Comparison of ENCODE assay signal across 19 cellular contexts in genomic region chr22:31088233-31088986, GRCh38. TPM values are rescaled to one million over a fixed set of nuclear protein-coding genes. Genes with fewer than 3 reads are reported as not detected.
A peak's percentile ranks its signal among the peaks of the same experiment; 100 is the strongest.
DNase-seq lines count a peak whose midpoint lies in the region; ATAC-seq, FAIRE-seq and TF ChIP-seq lines count a peak whose summit lies in the region.
"Had no signal": no experiment of that assay in that cellular context is flagged by ENCODE, and none has a peak within 500 bp of the region (broad histone marks: within the 10 kb centered on the region; RNA-seq: fewer than 3 reads in every experiment).

No MANE protein-coding gene starts in this region.

- no peak overlapping the region for H3K4me3 ChIP-seq in gastrocnemius medialis
- H3K4me3 ChIP-seq: cardiac muscle cell, upper lobe of right lung had no signal

- intact Hi-C loops in gastrocnemius medialis (cut with DNase I; ENCODE audit: low total_unique reads) (no loop called here), Calu3 (cut with micrococcal nuclease; ENCODE audit: unreplicated experiment) (no loop called here)

- H3K9me3 ChIP-seq in gastrocnemius medialis = no peaks in the 10 kb centered on the region
- H3K9me3 ChIP-seq: upper lobe of right lung had no signal

- CTCF ChIA-PET in Calu3 (lab: Charles Lee) = interaction anchor here (0.6 kb wide), 1 partner anchor 61 kb away, joined by 3 read pairs; no protein-coding TSS in a partner anchor

- H3K27ac ChIP-seq in gastrocnemius medialis = peak overlapping the region; percentile 20 to 63 (median 54)
- H3K27ac ChIP-seq: cardiac muscle cell, upper lobe of right lung had no signal

- no TSS peak for BruUV-seq in Calu3 (replicated peaks; lab: Mats Ljungman, UMichigan)

- TF ChIP-seq CTCF in gastrocnemius medialis (IDR thresholded peaks at IDR 0.05 in 4 of 5, conservative IDR thresholded peaks at IDR 0.05 in 1 of 5) (no peak), Calu3 (IDR thresholded peaks at IDR 0.05; ENCODE audit: unreplicated experiment) (no peak)

- FAIRE-seq in GM12891 (lab: Jason Lieb, UNC) = peak; percentile 43
- FAIRE-seq: islet of Langerhans had no signal

- ATAC-seq in gastrocnemius medialis (no peak), HG03196 (IDR thresholded peaks at IDR 0.05; ENCODE audit: unreplicated experiment) (no peak), GM18517 (IDR thresholded peaks at IDR 0.05; ENCODE audit: unreplicated experiment) (no peak)
- ATAC-seq: activated CD8-positive, alpha-beta memory T cell treated with anti-CD3 and anti-CD28 coated beads, Interleukin-2, amount 10 ng/mL, durations not matched to agents 7 days and 5 days; activated T-helper 17 cell treated with anti-CD3 and anti-CD28 coated beads, Interleukin-2, amount 50 U/mL, for 72 hours; HCT116; stimulated activated effector memory CD8-positive, alpha-beta T cell treated with anti-CD3 and anti-CD28 coated beads, Interleukin-12 subunit alpha, Interleukin-12 subunit beta, amount 100 ng/mL, for 72 hours had no signal

- no peak for TF ChIP-seq POLR2A in GM12891 (IDR thresholded peaks at IDR 0.05; ENCODE audit: low read depth, low read length)
- TF ChIP-seq POLR2A in gastrocnemius medialis (IDR thresholded peaks at IDR 0.05) = no peak

- no peaks in the 10 kb centered on the region for H3K9me3 Mint-ChIP-seq in Calu3 (ENCODE audit: low read depth, unreplicated experiment)
- H3K9me3 Mint-ChIP-seq: activated T-helper 17 cell treated with anti-CD3 and anti-CD28 coated beads, Interleukin-2, amount 50 U/mL, for 72 hours; CD4-positive, alpha-beta memory T cell; stimulated activated effector memory CD8-positive, alpha-beta T cell treated with anti-CD3 and anti-CD28 coated beads, Interleukin-12 subunit alpha, Interleukin-12 subunit beta, amount 100 ng/mL, for 72 hours had no signal

- peaks cover 6% of the 10 kb centered on the region for H3K4me1 Mint-ChIP-seq in Calu3 (ENCODE audit: low read depth, unreplicated experiment)
- H3K4me1 Mint-ChIP-seq: activated T-helper 17 cell treated with anti-CD3 and anti-CD28 coated beads, Interleukin-2, amount 50 U/mL, for 72 hours had no signal

- in situ Hi-C loops in gastrocnemius medialis (cut with MboI; ENCODE audit: low sequenced_read_pairs in 4 of 4) = loop anchor here (5.0 to 10.0 kb wide), 5 partner anchors 66 to 136 kb away; partner anchors contain the start of genes MORC2 (in 2 of the 4) and TUG1 (in 2 of the 4)

- no peaks in the 10 kb centered on the region for H3K27me3 Mint-ChIP-seq in Calu3 (ENCODE audit: unreplicated experiment)
- H3K27me3 Mint-ChIP-seq: activated CD8-positive, alpha-beta memory T cell treated with anti-CD3 and anti-CD28 coated beads, Interleukin-2, amount 10 ng/mL, durations not matched to agents 7 days and 5 days; activated T-helper 17 cell treated with anti-CD3 and anti-CD28 coated beads, Interleukin-2, amount 50 U/mL, for 72 hours; CD4-positive, alpha-beta memory T cell had no signal

- peaks cover 15% of the 10 kb centered on the region for H3K36me3 Mint-ChIP-seq in Calu3 (ENCODE audit: insufficient read depth, unreplicated experiment)
- H3K36me3 Mint-ChIP-seq: activated CD8-positive, alpha-beta memory T cell treated with anti-CD3 and anti-CD28 coated beads, Interleukin-2, amount 10 ng/mL, durations not matched to agents 7 days and 5 days; CD4-positive, alpha-beta memory T cell; stimulated activated effector memory CD8-positive, alpha-beta T cell treated with anti-CD3 and anti-CD28 coated beads, Interleukin-12 subunit alpha, Interleukin-12 subunit beta, amount 100 ng/mL, for 72 hours had no signal

- no peak overlapping the region for H3K27ac Mint-ChIP-seq in Calu3 (ENCODE audit: unreplicated experiment)
- H3K27ac Mint-ChIP-seq: activated CD8-positive, alpha-beta memory T cell treated with anti-CD3 and anti-CD28 coated beads, Interleukin-2, amount 10 ng/mL, durations not matched to agents 7 days and 5 days; activated T-helper 17 cell treated with anti-CD3 and anti-CD28 coated beads, Interleukin-2, amount 50 U/mL, for 72 hours; stimulated activated effector memory CD8-positive, alpha-beta T cell treated with anti-CD3 and anti-CD28 coated beads, Interleukin-12 subunit alpha, Interleukin-12 subunit beta, amount 100 ng/mL, for 72 hours had no signal

- H3K27me3 ChIP-seq in gastrocnemius medialis = no peaks in the 10 kb centered on the region
- H3K27me3 ChIP-seq: cardiac muscle cell, upper lobe of right lung had no signal

- peaks cover 0 to 13% of the 10 kb centered on the region in 2 donors for H3K36me3 ChIP-seq in gastrocnemius medialis
- H3K36me3 ChIP-seq: cardiac muscle cell had no signal

- H3K4me1 ChIP-seq in gastrocnemius medialis = peaks cover 30 to 40% of the 10 kb centered on the region in 2 donors

- DNase-seq in GM12891 (ENCODE audit: insufficient read length, low spot score) (no peak), RPMI8226 (peak; percentile 27), fibroblast of gingiva (ENCODE audit: low read depth) (peak; percentile 0), gastrocnemius medialis (peak in 1 of 2 donors; percentile 25), Calu3 (no peak), EL (no peak)
- DNase-seq: activated CD8-positive, alpha-beta memory T cell treated with anti-CD3 and anti-CD28 coated beads, Interleukin-2, amount 10 ng/mL, durations not matched to agents 7 days and 5 days; DMS79 treated with DMSO at 0.1 percent for 48 hours; upper lobe of right lung had no signal

- no peak overlapping the region for H3K4me3 Mint-ChIP-seq in Calu3 (ENCODE audit: low read depth, unreplicated experiment)
- H3K4me3 Mint-ChIP-seq: activated CD8-positive, alpha-beta memory T cell treated with anti-CD3 and anti-CD28 coated beads, Interleukin-2, amount 10 ng/mL, durations not matched to agents 7 days and 5 days; activated T-helper 17 cell treated with anti-CD3 and anti-CD28 coated beads, Interleukin-2, amount 50 U/mL, for 72 hours; CD4-positive, alpha-beta memory T cell; stimulated activated effector memory CD8-positive, alpha-beta T cell treated with anti-CD3 and anti-CD28 coated beads, Interleukin-12 subunit alpha, Interleukin-12 subunit beta, amount 100 ng/mL, for 72 hours had no signal

TF ChIP-seq in GM12891, 5 proteins besides CTCF, POLR2A, EP300 and RAD21:
- no peak for TF ChIP-seq PAX5 (IDR thresholded peaks at IDR 0.05; ENCODE audit: insufficient read depth, low read length, severe bottlenecking)
- no peak for TF ChIP-seq SPI1 (IDR thresholded peaks at IDR 0.05; ENCODE audit: low read depth, low read length)
- TF ChIP-seq POU2F2 (IDR thresholded peaks at IDR 0.05; ENCODE audit: low read depth, low read length) = no peak
- TF ChIP-seq TAF1 (IDR thresholded peaks at IDR 0.05; ENCODE audit: low read depth, low read length) = no peak
- TF ChIP-seq POLR2AphosphoS5 (IDR thresholded peaks at IDR 0.05; ENCODE audit: low read depth, low read length) = no peak

RNA-seq across cellular contexts. Expression of gene SMTN, which starts 7.3 kb away (rescaled TPM):
- 5.0 TPM for polyA plus RNA-seq in GM12891 (2012; ENCODE audit: low read depth, missing spikeins)
- 100 to 1,000 TPM in 1 of 4 donors, 10 to 100 TPM in 3; 39.5 to 104 (median 45.3) TPM for total RNA-seq in gastrocnemius medialis
- total RNA-seq in Calu3 (2022) = 59.7 and 61.0 TPM in 2 replicates

RNA-seq across cellular contexts. Expression of gene SELENOM, which starts 19.0 kb away (rescaled TPM):
- 8.5 TPM for polyA plus RNA-seq in GM12891 (2012; ENCODE audit: low read depth, missing spikeins)
- total RNA-seq in gastrocnemius medialis (100 to 1,000 TPM; 144 to 184 (median 157) TPM), Calu3 (2022) (2.5 TPM in 1 of 2 replicates, not detected in the other)

RNA-seq across cellular contexts. Expression of gene INPP5J, which starts 34.4 kb away (rescaled TPM):
- polyA plus RNA-seq in GM12891 (2012; ENCODE audit: low read depth, missing spikeins) = 0.04 TPM
- total RNA-seq in gastrocnemius medialis (under 1 TPM; 0.15 to 0.33 (median 0.28) TPM), Calu3 (2022) (4.1 and 4.2 TPM in 2 replicates)
- polyA plus RNA-seq: CD4-positive, alpha-beta memory T cell had no signal

RNA-seq across cellular contexts. Expression of gene PLA2G3, which starts 51.9 kb away (rescaled TPM):
- polyA plus RNA-seq in GM12891 (2012; ENCODE audit: low read depth, missing spikeins) = not detected
- not detected for total RNA-seq in gastrocnemius medialis
- not detected in 2 replicates for total RNA-seq in Calu3 (2022)
- total RNA-seq: activated CD8-positive, alpha-beta memory T cell treated with anti-CD3 and anti-CD28 coated beads, Interleukin-2, amount 10 ng/mL, durations not matched to agents 7 days and 5 days; activated T-helper 17 cell treated with anti-CD3 and anti-CD28 coated beads, Interleukin-2, amount 50 U/mL, for 72 hours; CD4-positive, alpha-beta memory T cell; OCI-LY7 had no signal
- polyA plus RNA-seq: CD4-positive, alpha-beta memory T cell; neural cell had no signal

Comparison
In these comparisons a context has a peak if more than half of its experiments do, and no peak if none do; other contexts are left out.
1. DNase-seq: peak in RPMI8226 (single experiment) and fibroblast of gingiva (single experiment); none in GM12891 (single experiment), Calu3 (single experiment) and EL (single experiment).
2. RNA of gene SELENOM, which starts 19.0 kb away (total RNA-seq): 144 to 184 TPM in gastrocnemius medialis; 2.5 TPM in Calu3; every median in the first group is over 10 times any median in the second.